ENCODE assay signal across 14 cellular contexts in genomic region chr9:38186372-38187115, GRCh38.
DNase-seq lines count a peak whose midpoint lies in the region; TF ChIP-seq lines count a peak whose summit lies in the region.
"Had no signal": no experiment of that assay in that cellular context is flagged by ENCODE, and none has a peak within 500 bp of the region (broad histone marks: within the 10 kb centered on the region; RNA-seq: fewer than 3 reads in every experiment).

No MANE protein-coding gene starts in this region.

- no peaks in the 10 kb centered on the region for H3K36me3 Mint-ChIP-seq in osteocyte (ENCODE audit: unreplicated experiment)
- H3K36me3 Mint-ChIP-seq: CD8-positive, alpha-beta T cell had no signal

- H3K4me3 Mint-ChIP-seq in osteocyte (ENCODE audit: unreplicated experiment) = no peak overlapping the region
- H3K4me3 Mint-ChIP-seq: B cell; CD8-positive, alpha-beta T cell had no signal

- H3K27me3 Mint-ChIP-seq in osteocyte (ENCODE audit: unreplicated experiment) = peaks cover 13% of the 10 kb centered on the region

- H3K27ac Mint-ChIP-seq in osteocyte (ENCODE audit: unreplicated experiment) = no peak overlapping the region
- H3K27ac Mint-ChIP-seq: B cell; CD8-positive, alpha-beta T cell had no signal

- DNase-seq in HCEC 1CT (peak; percentile 57), RPMI7951 (ENCODE audit: low read depth) (peak; percentile 53), dermis blood vessel endothelial cell (peak; percentile 88), renal cortical epithelial cell (ENCODE audit: low read depth) (peak; percentile 37), NCI-H524 (lab: John Stamatoyannopoulos, UW) (no peak), osteocyte (ENCODE audit: extremely low spot score, unreplicated experiment) (no peak)
- DNase-seq in activated T-cell treated with anti-CD3 and anti-CD28 coated beads, Interleukin-2, amount 50 U/mL, for 48 hours = no peak
- DNase-seq: CD8-positive, alpha-beta T cell; NCI-H1417 treated with DMSO at 0.1 percent for 48 hours; NCI-H2029 treated with DMSO at 0.1 percent for 48 hours; NCI-H524 treated with DMSO at 0.1 percent for 48 hours; NK-92 treated with Interleukin-12 subunit alpha and Interleukin-12 subunit beta, amount 100 ng/mL, for 24 hours; OCI-M1 had no signal

- H3K4me1 Mint-ChIP-seq in osteocyte (ENCODE audit: unreplicated experiment) = peaks cover 6% of the 10 kb centered on the region
- H3K4me1 Mint-ChIP-seq: B cell had no signal

- H3K9me3 Mint-ChIP-seq in osteocyte (ENCODE audit: unreplicated experiment) = no peaks in the 10 kb centered on the region
- H3K9me3 Mint-ChIP-seq: CD8-positive, alpha-beta T cell had no signal

- no peak for TF ChIP-seq CTCF in osteocyte (IDR thresholded peaks at IDR 0.05)

Comparison
In these comparisons a context has a peak if more than half of its experiments do, and no peak if none do; other contexts are left out.
1. DNase-seq: peak in HCEC 1CT (single experiment), RPMI7951 (single experiment), dermis blood vessel endothelial cell (single experiment) and renal cortical epithelial cell (single experiment); none in activated T-cell treated with anti-CD3 and anti-CD28 coated beads, Interleukin-2, amount 50 U/mL, for 48 hours (0 of 2), NCI-H524 (0 of 2) and osteocyte (single experiment).